ENCODE assay signal across 1 cellular context in genomic region chr3:56131976-56132590, GRCh38.
TF ChIP-seq lines count a peak whose summit lies in the region.

No MANE protein-coding gene starts in this region.

TF ChIP-seq in HEK293, 187 proteins besides CTCF, POLR2A, EP300 and RAD21 (continued from another document):
- TF ChIP-seq PRDM6 (tag by site-specific recombination; IDR thresholded peaks at IDR 0.05) (peak; percentile 82), PATZ1 (tag by site-specific recombination; IDR thresholded peaks at IDR 0.05) (0 out of 2 replicates have a peak, but pooled peaks have one; percentile 22), ZNF302 (tag by site-specific recombination; IDR thresholded peaks at IDR 0.05; ENCODE audit: low read depth) (no peak), ZNF148 (tag by site-specific recombination; IDR thresholded peaks at IDR 0.05; ENCODE audit: borderline replicate concordance) (no peak), TRIM28 (IDR thresholded peaks at IDR 0.05; ENCODE audit: borderline replicate concordance, low read length) (no peak), MYNN (tag by site-specific recombination; IDR thresholded peaks at IDR 0.05; ENCODE audit: borderline replicate concordance) (no peak), PBX3 (CRISPR knock-in tag; IDR thresholded peaks at IDR 0.05) (no peak), ZNF626 (tag by site-specific recombination; IDR thresholded peaks at IDR 0.05) (no peak), INSM2 (tag by site-specific recombination; IDR thresholded peaks at IDR 0.05) (0 out of 2 replicates have a peak, but pooled peaks have one; percentile 22), ZNF112 (tag by site-specific recombination; IDR thresholded peaks at IDR 0.05) (no peak)
